In genomic region chr11:123494195-123495050, GRCh38 we compare ENCODE assay signal across 11 cellular contexts.
DNase-seq lines count a peak whose midpoint lies in the region; ATAC-seq and TF ChIP-seq lines count a peak whose summit lies in the region.
"Had no signal": no experiment of that assay in that cellular context is flagged by ENCODE, and none has a peak within 500 bp of the region (broad histone marks: within the 10 kb centered on the region; RNA-seq: fewer than 3 reads in every experiment).

No MANE protein-coding gene starts in this region.

- no peak overlapping the region for H3K4me3 Mint-ChIP-seq in activated CD4-positive, alpha-beta T cell treated with anti-CD3 and anti-CD28 coated beads, Interleukin-2, amount 10 ng/mL, durations not matched to agents 24 days and 14 days
- H3K4me3 Mint-ChIP-seq in activated CD4-positive, alpha-beta T cell treated with anti-CD3 and anti-CD28 coated beads for 36 hours, result no peak overlapping the region
- H3K4me3 Mint-ChIP-seq in activated T-helper 1 cell treated with anti-CD3 and anti-CD28 coated beads, Interleukin-12 subunit alpha, Interleukin-12 subunit beta, Interleukin-2, Interleukin-4 antibody, amounts not matched to agents 30 ng/mL and 10 ng/mL and 1 ng/mL, durations not matched to agents 14 hours and 24 hours and 36 hours, result no peak overlapping the region
- no peak overlapping the region for H3K4me3 Mint-ChIP-seq in type B pancreatic cell
- H3K4me3 Mint-ChIP-seq: activated naive CD4-positive, alpha-beta T cell treated with anti-CD3 and anti-CD28 coated beads, Interleukin-2, amount 50 U/mL, for 24 hours had no signal

- H3K9me3 ChIP-seq in iPS-18a (ENCODE audit: control insufficient read depth, low read depth, low read length), result no peaks in the 10 kb centered on the region
- H3K9me3 ChIP-seq: pancreas had no signal

- peak overlapping the region; percentile 40 for H3K27ac ChIP-seq in iPS-18a (ENCODE audit: low read length)
- H3K27ac ChIP-seq: pancreas had no signal

- H3K36me3 ChIP-seq in iPS-18a (ENCODE audit: control insufficient read depth, low read depth, low read length), result no peaks in the 10 kb centered on the region
- H3K36me3 ChIP-seq: pancreas had no signal

- no peak for TF ChIP-seq CTCF in type B pancreatic cell (conservative IDR thresholded peaks at IDR 0.05)

- peaks cover 30% of the 10 kb centered on the region for H3K4me1 Mint-ChIP-seq in activated CD4-positive, alpha-beta T cell treated with anti-CD3 and anti-CD28 coated beads, Interleukin-2, amount 10 ng/mL, durations not matched to agents 24 days and 14 days
- H3K4me1 Mint-ChIP-seq in activated CD4-positive, alpha-beta T cell treated with anti-CD3 and anti-CD28 coated beads for 36 hours, result peaks cover 6% of the 10 kb centered on the region
- peaks cover 39% of the 10 kb centered on the region for H3K4me1 Mint-ChIP-seq in activated T-helper 1 cell treated with anti-CD3 and anti-CD28 coated beads, Interleukin-12 subunit alpha, Interleukin-12 subunit beta, Interleukin-2, Interleukin-4 antibody, amounts not matched to agents 30 ng/mL and 10 ng/mL and 1 ng/mL, durations not matched to agents 14 hours and 24 hours and 36 hours (ENCODE audit: low read depth)
- H3K4me1 Mint-ChIP-seq in type B pancreatic cell (ENCODE audit: unreplicated experiment), result peaks cover 24% of the 10 kb centered on the region
- H3K4me1 Mint-ChIP-seq: activated naive CD4-positive, alpha-beta T cell treated with anti-CD3 and anti-CD28 coated beads, Interleukin-2, amount 50 U/mL, for 24 hours had no signal

- H3K9me3 Mint-ChIP-seq in activated CD4-positive, alpha-beta T cell treated with anti-CD3 and anti-CD28 coated beads, Interleukin-2, amount 10 ng/mL, durations not matched to agents 24 days and 14 days, result no peaks in the 10 kb centered on the region
- H3K9me3 Mint-ChIP-seq in activated CD4-positive, alpha-beta T cell treated with anti-CD3 and anti-CD28 coated beads for 36 hours (ENCODE audit: low read depth), result no peaks in the 10 kb centered on the region
- H3K9me3 Mint-ChIP-seq in activated T-helper 1 cell treated with anti-CD3 and anti-CD28 coated beads, Interleukin-12 subunit alpha, Interleukin-12 subunit beta, Interleukin-2, Interleukin-4 antibody, amounts not matched to agents 30 ng/mL and 10 ng/mL and 1 ng/mL, durations not matched to agents 14 hours and 24 hours and 36 hours, result no peaks in the 10 kb centered on the region
- H3K9me3 Mint-ChIP-seq in type B pancreatic cell, result no peaks in the 10 kb centered on the region
- H3K9me3 Mint-ChIP-seq: activated naive CD4-positive, alpha-beta T cell treated with anti-CD3 and anti-CD28 coated beads, Interleukin-2, amount 50 U/mL, for 24 hours had no signal

- peak overlapping the region; percentile 25 for H3K4me3 ChIP-seq in iPS-18a (ENCODE audit: low read length)
- H3K4me3 ChIP-seq: pancreas had no signal

- DNase-seq in activated CD4-positive, alpha-beta T cell treated with anti-CD3 and anti-CD28 coated beads, Interleukin-2, amount 10 ng/mL, durations not matched to agents 24 days and 14 days, result no peak
- DNase-seq in activated CD4-positive, alpha-beta T cell treated with anti-CD3 and anti-CD28 coated beads for 36 hours, result no peak
- DNase-seq in activated T-helper 1 cell treated with anti-CD3 and anti-CD28 coated beads, Interleukin-12 subunit alpha, Interleukin-12 subunit beta, Interleukin-2, Interleukin-4 antibody, amounts not matched to agents 30 ng/mL and 10 ng/mL and 1 ng/mL, durations not matched to agents 14 hours and 24 hours and 36 hours (ENCODE audit: low spot score), result no peak
- no peak for DNase-seq in type B pancreatic cell (ENCODE audit: extremely low spot score, unreplicated experiment)
- no peak for DNase-seq in SHP77 (lab: John Stamatoyannopoulos, UW)
- no peak for DNase-seq in NCI-H2171 treated with DMSO at 0.1 percent for 48 hours (lab: John Stamatoyannopoulos, UW)
- DNase-seq: pancreas, T1000 had no signal

- CTCF ChIA-PET in activated CD4-positive, alpha-beta T cell treated with anti-CD3 and anti-CD28 coated beads for 36 hours (lab: Charles Lee), result interaction anchor here (1.0 to 1.1 kb wide), 2 partner anchors 190 to 233 kb away, joined by 3 read pairs; no protein-coding TSS in a partner anchor

- no peaks in the 10 kb centered on the region for H3K27me3 ChIP-seq in iPS-18a (ENCODE audit: control insufficient read depth, insufficient read depth, low read length)
- H3K27me3 ChIP-seq: pancreas had no signal

- intact Hi-C loops in activated CD4-positive, alpha-beta T cell treated with anti-CD3 and anti-CD28 coated beads, Interleukin-2, amount 10 ng/mL, durations not matched to agents 24 days and 14 days (cut with micrococcal nuclease), result no loop called here
- intact Hi-C loops in activated CD4-positive, alpha-beta T cell treated with anti-CD3 and anti-CD28 coated beads for 36 hours (cut with DNase I, micrococcal nuclease), result no loop called here
- intact Hi-C loops in activated T-helper 1 cell treated with anti-CD3 and anti-CD28 coated beads, Interleukin-12 subunit alpha, Interleukin-12 subunit beta, Interleukin-2, Interleukin-4 antibody, amounts not matched to agents 30 ng/mL and 10 ng/mL and 1 ng/mL, durations not matched to agents 14 hours and 24 hours and 36 hours (cut with micrococcal nuclease), result no loop called here

- H3K4me1 ChIP-seq in iPS-18a (ENCODE audit: control insufficient read depth, low read depth, low read length), result peaks cover 34% of the 10 kb centered on the region
- H3K4me1 ChIP-seq: pancreas had no signal

- ATAC-seq in activated CD4-positive, alpha-beta T cell treated with anti-CD3 and anti-CD28 coated beads for 36 hours, result no peak
- ATAC-seq in HG03442 (IDR thresholded peaks at IDR 0.05; ENCODE audit: unreplicated experiment), result no peak
- ATAC-seq: pancreas had no signal

- peaks cover 10% of the 10 kb centered on the region for H3K36me3 Mint-ChIP-seq in activated CD4-positive, alpha-beta T cell treated with anti-CD3 and anti-CD28 coated beads, Interleukin-2, amount 10 ng/mL, durations not matched to agents 24 days and 14 days (ENCODE audit: low read depth)
- no peaks in the 10 kb centered on the region for H3K36me3 Mint-ChIP-seq in activated CD4-positive, alpha-beta T cell treated with anti-CD3 and anti-CD28 coated beads for 36 hours (ENCODE audit: low read depth)
- H3K36me3 Mint-ChIP-seq in activated T-helper 1 cell treated with anti-CD3 and anti-CD28 coated beads, Interleukin-12 subunit alpha, Interleukin-12 subunit beta, Interleukin-2, Interleukin-4 antibody, amounts not matched to agents 30 ng/mL and 10 ng/mL and 1 ng/mL, durations not matched to agents 14 hours and 24 hours and 36 hours (ENCODE audit: low read depth), result peaks cover 11% of the 10 kb centered on the region
- no peaks in the 10 kb centered on the region for H3K36me3 Mint-ChIP-seq in type B pancreatic cell
- H3K36me3 Mint-ChIP-seq: activated naive CD4-positive, alpha-beta T cell treated with anti-CD3 and anti-CD28 coated beads, Interleukin-2, amount 50 U/mL, for 24 hours had no signal

- H3K27me3 Mint-ChIP-seq in activated CD4-positive, alpha-beta T cell treated with anti-CD3 and anti-CD28 coated beads, Interleukin-2, amount 10 ng/mL, durations not matched to agents 24 days and 14 days, result no peaks in the 10 kb centered on the region
- no peaks in the 10 kb centered on the region for H3K27me3 Mint-ChIP-seq in activated CD4-positive, alpha-beta T cell treated with anti-CD3 and anti-CD28 coated beads for 36 hours
- no peaks in the 10 kb centered on the region for H3K27me3 Mint-ChIP-seq in activated T-helper 1 cell treated with anti-CD3 and anti-CD28 coated beads, Interleukin-12 subunit alpha, Interleukin-12 subunit beta, Interleukin-2, Interleukin-4 antibody, amounts not matched to agents 30 ng/mL and 10 ng/mL and 1 ng/mL, durations not matched to agents 14 hours and 24 hours and 36 hours (ENCODE audit: insufficient read depth)
- H3K27me3 Mint-ChIP-seq in type B pancreatic cell, result no peaks in the 10 kb centered on the region
- H3K27me3 Mint-ChIP-seq: activated naive CD4-positive, alpha-beta T cell treated with anti-CD3 and anti-CD28 coated beads, Interleukin-2, amount 50 U/mL, for 24 hours had no signal

- H3K9ac ChIP-seq in iPS-18a (ENCODE audit: low read length), result peak overlapping the region; percentile 11

- POLR2A ChIA-PET in activated CD4-positive, alpha-beta T cell treated with anti-CD3 and anti-CD28 coated beads for 36 hours (lab: Charles Lee), result no interaction called here

- H3K27ac Mint-ChIP-seq in activated CD4-positive, alpha-beta T cell treated with anti-CD3 and anti-CD28 coated beads, Interleukin-2, amount 10 ng/mL, durations not matched to agents 24 days and 14 days, result peak overlapping the region; percentile 34
- H3K27ac Mint-ChIP-seq in activated CD4-positive, alpha-beta T cell treated with anti-CD3 and anti-CD28 coated beads for 36 hours, result no peak overlapping the region
- H3K27ac Mint-ChIP-seq in activated T-helper 1 cell treated with anti-CD3 and anti-CD28 coated beads, Interleukin-12 subunit alpha, Interleukin-12 subunit beta, Interleukin-2, Interleukin-4 antibody, amounts not matched to agents 30 ng/mL and 10 ng/mL and 1 ng/mL, durations not matched to agents 14 hours and 24 hours and 36 hours, result peak overlapping the region; percentile 20
- H3K27ac Mint-ChIP-seq in type B pancreatic cell, result peak overlapping the region; percentile 42
- H3K27ac Mint-ChIP-seq: activated naive CD4-positive, alpha-beta T cell treated with anti-CD3 and anti-CD28 coated beads, Interleukin-2, amount 50 U/mL, for 24 hours had no signal
